ENCODE assay signal across 8 cellular contexts in the genomic region with DNA sequence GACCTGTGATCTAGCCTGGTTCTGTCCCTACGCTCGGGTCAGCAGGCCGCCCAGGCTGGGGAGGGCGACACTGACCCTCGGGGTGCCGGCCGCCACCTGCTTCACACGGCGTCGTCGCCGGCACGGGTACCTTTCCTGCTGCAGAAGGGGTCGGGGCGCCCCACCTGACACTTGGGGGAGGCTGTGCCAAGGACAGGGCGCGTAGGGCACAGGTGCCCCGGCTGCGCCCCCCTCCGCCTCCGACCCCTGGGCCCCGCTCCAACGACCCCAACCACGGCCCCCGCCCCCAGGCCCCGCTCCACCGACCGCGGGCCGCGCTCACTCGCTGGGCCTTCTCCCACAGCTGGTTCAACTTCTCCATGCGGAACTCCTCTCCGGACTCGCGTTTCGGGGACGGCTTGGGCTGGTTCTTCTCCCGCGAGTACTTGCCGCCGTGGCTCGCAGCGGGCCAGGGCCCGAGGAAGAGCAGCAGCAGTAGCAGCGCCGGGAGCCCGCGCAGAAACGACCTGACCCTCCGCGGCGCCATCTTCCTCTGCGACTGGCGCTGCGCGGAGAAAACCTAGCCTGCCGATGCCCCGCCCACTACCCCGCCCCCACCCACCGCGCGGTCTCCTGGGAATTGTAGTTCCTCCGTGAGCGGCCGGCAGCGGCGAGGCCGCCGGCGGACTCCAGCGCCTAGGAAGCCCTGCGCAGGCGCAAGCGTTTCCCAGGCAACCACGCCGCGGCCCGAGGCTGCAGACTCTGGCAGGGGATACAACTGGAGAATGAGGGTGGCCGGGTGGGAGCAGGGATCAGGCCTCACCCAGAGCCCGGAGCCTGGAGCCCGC. TPM values are rescaled to one million over a fixed set of nuclear protein-coding genes. Genes with fewer than 3 reads are reported as not detected.
DNase-seq lines count a peak whose midpoint lies in the region; ATAC-seq and TF ChIP-seq lines count a peak whose summit lies in the region.

A gene with protein sequence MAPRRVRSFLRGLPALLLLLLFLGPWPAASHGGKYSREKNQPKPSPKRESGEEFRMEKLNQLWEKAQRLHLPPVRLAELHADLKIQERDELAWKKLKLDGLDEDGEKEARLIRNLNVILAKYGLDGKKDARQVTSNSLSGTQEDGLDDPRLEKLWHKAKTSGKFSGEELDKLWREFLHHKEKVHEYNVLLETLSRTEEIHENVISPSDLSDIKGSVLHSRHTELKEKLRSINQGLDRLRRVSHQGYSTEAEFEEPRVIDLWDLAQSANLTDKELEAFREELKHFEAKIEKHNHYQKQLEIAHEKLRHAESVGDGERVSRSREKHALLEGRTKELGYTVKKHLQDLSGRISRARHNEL (minus strand): TSS at position 536 of the 827 bp plus-strand sequence. CDS start 10 bp downstream, at position 526.

- intact Hi-C loops in stomach (cut with DNase I; ENCODE audit: low total_unique reads), result no loop called here

- H4K20me1 ChIP-seq in DOHH2 (ENCODE audit: control insufficient read depth, insufficient read depth, low read depth, low read length) (peaks cover 13% of the 10 kb centered on the region; the same call in 1 of the 2 replicates), GM23338 (replicated peaks; ENCODE audit: insufficient read depth) (peaks cover 28% of the 10 kb centered on the region), neural cell (ENCODE audit: insufficient read depth) (no peaks in the 10 kb centered on the region)

- H3K9ac ChIP-seq in neural cell (ENCODE audit: low read length), result peak within 1 kb of the TSS; percentile 80

- peaks cover 33% of the 10 kb centered on the region for H3K4me1 ChIP-seq in DOHH2 (ENCODE audit: control insufficient read depth, low read length)
- H3K4me1 ChIP-seq in GM23338 (ENCODE audit: insufficient read depth), result peaks cover 12% of the 10 kb centered on the region; the same call in 1 of the 2 replicates
- H3K4me1 ChIP-seq in stomach, result peaks cover 25 to 53% (median 46%) of the 10 kb centered on the region in 4 donors

- peaks cover 21% of the 10 kb centered on the region for H3K4me1 Mint-ChIP-seq in GM23338

- peak within 1 kb of the TSS; percentile 99 for H3K4me3 Mint-ChIP-seq in GM23338

- peaks cover 20% of the 10 kb centered on the region for H3K36me3 Mint-ChIP-seq in GM23338 (ENCODE audit: low read depth)

- no peaks in the 10 kb centered on the region for H3K9me3 ChIP-seq in DOHH2 (ENCODE audit: control insufficient read depth, insufficient read depth, low read length)
- no peaks in the 10 kb centered on the region for H3K9me3 ChIP-seq in neural cell (ENCODE audit: low read length)
- no peaks in the 10 kb centered on the region for H3K9me3 ChIP-seq in stomach

- H3K4me2 ChIP-seq in DOHH2 (ENCODE audit: low read length) (peak within 1 kb of the TSS; percentile 69), GM23338 (peak within 1 kb of the TSS; percentile 96), neural cell (ENCODE audit: low read length) (peak within 1 kb of the TSS; percentile 87)

- peaks cover 49% of the 10 kb centered on the region for H3K79me2 ChIP-seq in DOHH2 (ENCODE audit: control insufficient read depth, low read length)
- H3K79me2 ChIP-seq in GM23338 (replicated peaks; ENCODE audit: insufficient read depth), result peaks cover 45% of the 10 kb centered on the region
- peaks cover 24% of the 10 kb centered on the region for H3K79me2 ChIP-seq in neural cell (replicated peaks; ENCODE audit: insufficient read depth, low read length)

- TF ChIP-seq EP300 in neural cell (conservative IDR thresholded peaks at IDR 0.05; ENCODE audit: poor library complexity, severe bottlenecking) (no peak), stomach (IDR thresholded peaks at IDR 0.05) (no peak)

- TF ChIP-seq CTCF in DOHH2 (IDR thresholded peaks at IDR 0.05; ENCODE audit: low read depth, low read length, poor library complexity, severe bottlenecking) (no peak), GM23338 (conservative IDR thresholded peaks at IDR 0.05; ENCODE audit: low read depth in 2 of 2) (no peak), fibroblast of villous mesenchyme (IDR thresholded peaks at IDR 0.05; ENCODE audit: insufficient read depth, low read depth, low read length) (no peak), neural cell (IDR thresholded peaks at IDR 0.05; ENCODE audit: poor library complexity, severe bottlenecking) (peak; percentile 10), stomach (IDR thresholded peaks at IDR 0.05) (no peak)

- H3K27me3 Mint-ChIP-seq in GM23338 (ENCODE audit: insufficient read depth, low read depth, poor library complexity), result peaks cover 37% of the 10 kb centered on the region

- ATAC-seq in GM23338, result peak; percentile 87

- peak within 1 kb of the TSS; percentile 85 for H3K4me3 ChIP-seq in DOHH2 (ENCODE audit: low read length)
- H3K4me3 ChIP-seq in GM23338, result peak within 1 kb of the TSS; percentile 91
- peak within 1 kb of the TSS; percentile 72 for H3K4me3 ChIP-seq in fibroblast of villous mesenchyme (ENCODE audit: low read depth, low read length)
- peak within 1 kb of the TSS; percentile 89 for H3K4me3 ChIP-seq in neural cell (ENCODE audit: low read length)
- H3K4me3 ChIP-seq in stomach, result peak within 1 kb of the TSS; percentile 74 to 99 (median 86)

- H3K9me2 ChIP-seq in DOHH2 (replicated peaks; ENCODE audit: control insufficient read depth, low read length) (no peaks in the 10 kb centered on the region), GM23338 (ENCODE audit: insufficient read depth) (no peaks in the 10 kb centered on the region), neural cell (ENCODE audit: insufficient read depth, low read length) (no peaks in the 10 kb centered on the region)

- peak; percentile 94 for DNase-seq in GM23338 (ENCODE audit: low spot score)
- DNase-seq in LoVo (ENCODE audit: low spot score), result peak; percentile 89
- peak; percentile 96 for DNase-seq in activated effector memory CD4-positive, alpha-beta T cell treated with anti-CD3 and anti-CD28 coated beads, Interleukin-2, amount 50 U/mL, for 16 hours
- peak; percentile 89 for DNase-seq in fibroblast of villous mesenchyme (ENCODE audit: low read depth)
- DNase-seq in stomach, result peak; percentile 93

- H3K36me3 ChIP-seq in DOHH2 (ENCODE audit: control insufficient read depth, low read length), result peaks cover 24% of the 10 kb centered on the region
- H3K36me3 ChIP-seq in GM23338 (ENCODE audit: insufficient read depth), result no peaks in the 10 kb centered on the region
- no peaks in the 10 kb centered on the region for H3K36me3 ChIP-seq in neural cell (ENCODE audit: insufficient read depth, low read length)
- H3K36me3 ChIP-seq in stomach, result peaks cover 9 to 32% (median 25%) of the 10 kb centered on the region in 4 donors

- H3K27ac ChIP-seq in DOHH2 (ENCODE audit: low read depth, low read length) (no peak within 1 kb of the TSS; the same call in 1 of the 2 replicates), GM23338 (ENCODE audit: low read depth) (no peak within 1 kb of the TSS), neural cell (ENCODE audit: low read length) (peak within 1 kb of the TSS; percentile 61), stomach (peak within 1 kb of the TSS; percentile 68 to 83 (median 80))

- H3K9me3 Mint-ChIP-seq in GM23338, result peaks cover 9% of the 10 kb centered on the region

- H3K27ac Mint-ChIP-seq in GM23338, result peak within 1 kb of the TSS; percentile 91

- WGBS in stomach, 5 donors, result 0 to 4% (median 0%) methylated on average over 10 to 82 of the region's 82 CpGs

- H3K27me3 ChIP-seq in DOHH2 (ENCODE audit: control insufficient read depth, low read length) (no peaks in the 10 kb centered on the region), GM23338 (ENCODE audit: insufficient read depth) (peaks cover 20% of the 10 kb centered on the region), neural cell (ENCODE audit: insufficient read depth, low read depth, low read length) (no peaks in the 10 kb centered on the region), stomach (no peaks in the 10 kb centered on the region)

- TF ChIP-seq RAD21 in neural cell (conservative IDR thresholded peaks at IDR 0.05), result peak; percentile 37

- TF ChIP-seq POLR2A in Raji (IDR thresholded peaks at IDR 0.05; ENCODE audit: insufficient read depth, low read depth, low read length) (peak; percentile 91), stomach (IDR thresholded peaks at IDR 0.05) (peak in 2 of 4 donors; percentile 68 to 85)

- H3F3A ChIP-seq in DOHH2 (ENCODE audit: control insufficient read depth, insufficient read depth), result no peaks in the 10 kb centered on the region
- H3F3A ChIP-seq in GM23338 (replicated peaks; ENCODE audit: low read depth), result no peaks in the 10 kb centered on the region
- H3F3A ChIP-seq in neural cell (ENCODE audit: insufficient read depth, low read length, poor library complexity, severe bottlenecking), result no peaks in the 10 kb centered on the region

- H2AFZ ChIP-seq in GM23338 (peak within 1 kb of the TSS; percentile 93), neural cell (ENCODE audit: low read depth, low read length) (peak within 1 kb of the TSS; percentile 56)

TF ChIP-seq in GM23338, 12 proteins besides CTCF, POLR2A, EP300 and RAD21 (continues in another document):
- TF ChIP-seq, protein P1, sequence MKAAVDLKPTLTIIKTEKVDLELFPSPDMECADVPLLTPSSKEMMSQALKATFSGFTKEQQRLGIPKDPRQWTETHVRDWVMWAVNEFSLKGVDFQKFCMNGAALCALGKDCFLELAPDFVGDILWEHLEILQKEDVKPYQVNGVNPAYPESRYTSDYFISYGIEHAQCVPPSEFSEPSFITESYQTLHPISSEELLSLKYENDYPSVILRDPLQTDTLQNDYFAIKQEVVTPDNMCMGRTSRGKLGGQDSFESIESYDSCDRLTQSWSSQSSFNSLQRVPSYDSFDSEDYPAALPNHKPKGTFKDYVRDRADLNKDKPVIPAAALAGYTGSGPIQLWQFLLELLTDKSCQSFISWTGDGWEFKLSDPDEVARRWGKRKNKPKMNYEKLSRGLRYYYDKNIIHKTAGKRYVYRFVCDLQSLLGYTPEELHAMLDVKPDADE (IDR thresholded peaks at IDR 0.05), result peak; percentile 35; the same call in 1 of the 2 replicates
- peak; percentile 94 for TF ChIP-seq POLR2AphosphoS5 (IDR thresholded peaks at IDR 0.05; ENCODE audit: low read depth)

TF ChIP-seq in neural cell, 6 proteins besides CTCF, POLR2A, EP300 and RAD21 (continues in another document):
- TF ChIP-seq EZH2 (IDR thresholded peaks at IDR 0.05; ENCODE audit: borderline replicate concordance, insufficient read depth, low read length, poor library complexity, severe bottlenecking) (no peak), TAF1 (IDR thresholded peaks at IDR 0.05; ENCODE audit: low read depth) (peak; percentile 94), SMC3 (conservative IDR thresholded peaks at IDR 0.05; ENCODE audit: poor library complexity) (peak; percentile 34), MXI1 (conservative IDR thresholded peaks at IDR 0.05; ENCODE audit: poor library complexity, severe bottlenecking) (peak; percentile 58)

RNA-seq across cellular contexts. Expression of the gene that starts here (rescaled TPM):
- 70.2 and 82.5 TPM in 2 replicates for total RNA-seq in GM23338 (2014; rRNA removed; shearing (Covaris generic))
- 57.2 and 63.0 TPM in 2 replicates for polyA plus RNA-seq in GM23338 (2016; fragmentation: Nextera tagmentation; extraction: Ambion mirVana)
- total RNA-seq in fibroblast of villous mesenchyme, result 21.2 and 24.8 TPM in 2 replicates
- polyA plus RNA-seq in neural cell, result 91.1 and 123 TPM in 2 replicates
- polyA minus RNA-seq in neural cell, result 36.8 and 62.6 TPM in 2 replicates
- 10 to 100 TPM; 32.5 to 92.0 (median 64.2) TPM for total RNA-seq in stomach
- polyA plus RNA-seq in stomach, result 10 to 100 TPM; 31.5 to 79.9 (median 41.4) TPM

Comparison
In these comparisons a context has a peak if more than half of its experiments do, and no peak if none do; other contexts are left out.
1. H3K27ac ChIP-seq: peak in neural cell (single experiment) and stomach (5 of 5); none in DOHH2 (single experiment) and GM23338 (single experiment).
2. Peak in every context shown above with its lines, with median percentiles within 50 percentile points of each other: H3K4me2 ChIP-seq, H3K4me3 ChIP-seq and DNase-seq.